1 cellular context compared by ENCODE assay signal in genomic region chr19:45767410-45767880, GRCh38.
TF ChIP-seq lines count a peak whose summit lies in the region.

No MANE protein-coding gene starts in this region.

TF ChIP-seq in HEK293, 187 proteins besides CTCF, POLR2A, EP300 and RAD21 (continued from another document):
- peak; percentile 93 for TF ChIP-seq ZBTB20 (tag by site-specific recombination; IDR thresholded peaks at IDR 0.05)
- TF ChIP-seq OVOL3 (tag by site-specific recombination; IDR thresholded peaks at IDR 0.05) = peak; percentile 78; the same call in 1 of the 2 replicates
- TF ChIP-seq ZNF214 (tag by site-specific recombination; IDR thresholded peaks at IDR 0.05; ENCODE audit: borderline replicate concordance) = no peak
- TF ChIP-seq ZNF629 (tag by site-specific recombination; IDR thresholded peaks at IDR 0.05) = 0 out of 2 replicates have a peak, but pooled peaks have one; percentile 40
- peak; percentile 91 for TF ChIP-seq ZFHX2 (tag by site-specific recombination; conservative IDR thresholded peaks at IDR 0.05)
- TF ChIP-seq SETDB1 (IDR thresholded peaks at IDR 0.05; ENCODE audit: insufficient read length, low read length) = no peak
- TF ChIP-seq ZNF26 (tag by site-specific recombination; IDR thresholded peaks at IDR 0.05) = no peak
- no peak for TF ChIP-seq GFI1B (tag by site-specific recombination; IDR thresholded peaks at IDR 0.05)
- TF ChIP-seq GLIS2 (tag by site-specific recombination; IDR thresholded peaks at IDR 0.05) = 0 out of 2 replicates have a peak, but pooled peaks have one; percentile 34
- TF ChIP-seq ZNF16 (tag by site-specific recombination; IDR thresholded peaks at IDR 0.05; ENCODE audit: low read depth) = no peak
- TF ChIP-seq BCL11A (tag by site-specific recombination; IDR thresholded peaks at IDR 0.05; ENCODE audit: low read depth) = peak; percentile 47
- no peak for TF ChIP-seq ZNF555 (tag by site-specific recombination; conservative IDR thresholded peaks at IDR 0.05)
- no peak for TF ChIP-seq ZNF664 (tag by site-specific recombination; IDR thresholded peaks at IDR 0.05)
- TF ChIP-seq SP2 (tag by site-specific recombination; IDR thresholded peaks at IDR 0.05) = peak; percentile 60
- TF ChIP-seq KLF16 (tag by site-specific recombination; IDR thresholded peaks at IDR 0.05) = peak; percentile 17; the same call in 1 of the 2 replicates
